Comparison of ENCODE assay signal across 8 cellular contexts in the genomic region with DNA sequence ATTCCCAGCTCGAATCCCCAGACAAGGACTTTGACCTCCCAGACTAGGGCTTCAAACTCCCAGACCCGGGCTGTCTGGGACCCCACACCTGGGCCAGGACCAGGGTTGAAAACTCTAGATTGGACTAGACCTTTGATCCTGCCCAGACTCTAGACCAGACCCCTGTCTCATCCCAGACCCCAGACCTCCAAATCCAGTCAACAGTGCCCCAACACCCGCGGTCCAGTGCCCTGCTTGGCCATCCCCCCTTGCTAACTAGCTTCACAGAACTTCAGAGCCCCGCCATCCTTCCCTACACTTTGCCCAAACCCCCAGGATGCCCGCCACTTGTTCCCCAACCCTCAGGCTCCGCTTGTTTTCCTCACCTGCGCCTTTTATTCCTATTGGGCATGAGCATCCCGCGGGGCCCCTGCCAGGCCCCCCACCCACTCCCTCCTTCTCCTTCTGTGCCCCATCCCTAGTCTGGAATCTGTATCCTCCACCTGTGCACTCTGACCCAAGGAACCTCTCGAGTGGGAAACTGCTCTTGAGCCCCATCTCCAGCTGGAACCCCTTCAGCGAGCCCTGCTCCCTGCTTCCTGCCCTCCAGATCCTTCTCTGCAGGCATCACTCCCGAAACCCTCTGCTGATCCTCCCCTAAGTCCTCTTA. TPM values are rescaled to one million over a fixed set of nuclear protein-coding genes. Genes with fewer than 3 reads are reported as not detected.
DNase-seq lines count a peak whose midpoint lies in the region; ATAC-seq and TF ChIP-seq lines count a peak whose summit lies in the region.

No MANE protein-coding gene starts in this region.

- H3K9me3 Mint-ChIP-seq in activated CD8-positive, alpha-beta T cell treated with anti-CD3 and anti-CD28 coated beads for 36 hours = no peaks in the 10 kb centered on the region

- H3K4me1 ChIP-seq in iPS DF 6.9 (ENCODE audit: control insufficient read depth, insufficient read depth, low read length) (peaks cover 10% of the 10 kb centered on the region), spleen (peaks cover 38 to 64% (median 50%) of the 10 kb centered on the region in 6 donors)

- peaks cover 21% of the 10 kb centered on the region for H3K36me3 Mint-ChIP-seq in activated CD8-positive, alpha-beta T cell treated with anti-CD3 and anti-CD28 coated beads for 36 hours (ENCODE audit: low read depth)

- H3K4me3 Mint-ChIP-seq in activated CD8-positive, alpha-beta T cell treated with anti-CD3 and anti-CD28 coated beads for 36 hours = peak overlapping the region; percentile 91

- TF ChIP-seq POLR2A in spleen (IDR thresholded peaks at IDR 0.05) = peak in 1 of 3 donors; percentile 16

- peaks cover 38% of the 10 kb centered on the region for H3K4me1 Mint-ChIP-seq in activated CD8-positive, alpha-beta T cell treated with anti-CD3 and anti-CD28 coated beads for 36 hours (ENCODE audit: low read depth)

- H3K4me3 ChIP-seq in HFF-Myc (replicated peaks; ENCODE audit: low read depth, low read length) (peak overlapping the region; percentile 86), iPS DF 6.9 (ENCODE audit: low read length) (peak overlapping the region; percentile 92), spleen (peak overlapping the region; percentile 87 to 98 (median 92))

- H3K9me3 ChIP-seq in iPS DF 6.9 (ENCODE audit: control insufficient read depth, insufficient read depth, low read length) = no peaks in the 10 kb centered on the region
- H3K9me3 ChIP-seq in spleen = no peaks in the 10 kb centered on the region

- POLR2A ChIA-PET in activated CD8-positive, alpha-beta T cell treated with anti-CD3 and anti-CD28 coated beads for 36 hours (lab: Charles Lee) = interaction anchor here (0.7 to 4.2 kb wide), 7 partner anchors 9 to 105 kb away, joined by 3 to 29 read pairs (median 3); partner anchors contain the start of genes HYAL3 and NAA80

- ATAC-seq in activated CD8-positive, alpha-beta T cell treated with anti-CD3 and anti-CD28 coated beads for 36 hours = no peak
- ATAC-seq in HG03095 (IDR thresholded peaks at IDR 0.05; ENCODE audit: unreplicated experiment) (no peak), HG02571 (IDR thresholded peaks at IDR 0.05; ENCODE audit: unreplicated experiment) (no peak), HG03439 (IDR thresholded peaks at IDR 0.05; ENCODE audit: unreplicated experiment) (no peak)

- no peaks in the 10 kb centered on the region for H3K27me3 ChIP-seq in iPS DF 6.9 (ENCODE audit: control insufficient read depth, insufficient read depth, low read length)
- no peaks in the 10 kb centered on the region for H3K27me3 ChIP-seq in spleen (replicated peaks in 1 of 7)

- peak overlapping the region; percentile 95 for H3K27ac Mint-ChIP-seq in activated CD8-positive, alpha-beta T cell treated with anti-CD3 and anti-CD28 coated beads for 36 hours

- intact Hi-C loops in activated CD8-positive, alpha-beta T cell treated with anti-CD3 and anti-CD28 coated beads for 36 hours (cut with micrococcal nuclease) = no loop called here
- intact Hi-C loops in spleen (cut with DNase I; ENCODE audit: low total_unique reads) = loop anchor here (10.0 kb wide), 1 partner anchor 88 kb away; the partner anchor contains the start of genes HYAL2 and TUSC2

- WGBS in iPS DF 6.9 (ENCODE audit: insufficient coverage, insufficient read length) = no CpG with 5 or more reads among the region's 13 CpGs
- 0 to 1% (median 0%) methylated on average over 12 to 13 of the region's 13 CpGs for WGBS in spleen, 5 donors

- no peaks in the 10 kb centered on the region for H3K36me3 ChIP-seq in iPS DF 6.9 (ENCODE audit: control insufficient read depth, insufficient read depth, low read length)
- H3K36me3 ChIP-seq in spleen = peaks cover 0 to 33% (median 11%) of the 10 kb centered on the region in 6 donors

- DNase-seq in HFF-Myc (ENCODE audit: extremely low read depth, low read depth) = no peak
- DNase-seq in activated CD8-positive, alpha-beta T cell treated with anti-CD3 and anti-CD28 coated beads for 36 hours = peak; percentile 16
- no peak for DNase-seq in iPS DF 6.9 (ENCODE audit: low read depth, low spot score)
- no peak for DNase-seq in spleen
- no peak for DNase-seq in GDM1 (lab: John Stamatoyannopoulos, UW)

- H3K27me3 Mint-ChIP-seq in activated CD8-positive, alpha-beta T cell treated with anti-CD3 and anti-CD28 coated beads for 36 hours = no peaks in the 10 kb centered on the region

- TF ChIP-seq CTCF in HFF-Myc (IDR thresholded peaks at IDR 0.05; ENCODE audit: low read depth, low read length, missing control alignments) = no peak
- TF ChIP-seq CTCF in activated CD8-positive, alpha-beta T cell treated with anti-CD3 and anti-CD28 coated beads for 36 hours (IDR thresholded peaks at IDR 0.05) = no peak
- TF ChIP-seq CTCF in spleen (IDR thresholded peaks at IDR 0.05 in 8 of 11, conservative IDR thresholded peaks at IDR 0.05 in 3 of 11) = no peak

- no peak overlapping the region for H3K27ac ChIP-seq in iPS DF 6.9 (ENCODE audit: low read length)
- peak overlapping the region; percentile 94 to 99 (median 96) for H3K27ac ChIP-seq in spleen

- CTCF ChIA-PET in activated CD8-positive, alpha-beta T cell treated with anti-CD3 and anti-CD28 coated beads for 36 hours (lab: Charles Lee) = interaction anchor here (1.5 to 14.8 kb wide), 5 partner anchors 7 to 30 kb away, joined by 3 to 239 read pairs (median 7); no protein-coding TSS in a partner anchor

RNA-seq across cellular contexts. Expression of gene GNAI2, which starts 0.6 kb away (rescaled TPM):
- 100 to 1,000 TPM; 238 to 242 TPM for total RNA-seq in activated CD8-positive, alpha-beta T cell treated with anti-CD3 and anti-CD28 coated beads for 36 hours
- 100 to 1,000 TPM; 276 to 466 (median 385) TPM for total RNA-seq in spleen
- polyA plus RNA-seq in spleen = 100 to 1,000 TPM; 147 to 232 (median 170) TPM

RNA-seq across cellular contexts. Expression of gene SLC38A3, which starts 31.5 kb away (rescaled TPM):
- total RNA-seq in activated CD8-positive, alpha-beta T cell treated with anti-CD3 and anti-CD28 coated beads for 36 hours = under 1 TPM in 1 of 2 experiments, not detected in 1; 0.22 TPM
- not detected for total RNA-seq in spleen
- polyA plus RNA-seq in spleen = under 1 TPM in 2 of 3 donors, not detected in 1; 0.02 to 0.07 TPM

RNA-seq across cellular contexts. Expression of gene SEMA3B, which starts 32.3 kb away (rescaled TPM):
- 1 to 10 TPM; 1.6 to 2.3 TPM for total RNA-seq in activated CD8-positive, alpha-beta T cell treated with anti-CD3 and anti-CD28 coated beads for 36 hours
- total RNA-seq in spleen = 10 to 100 TPM in 1 of 7 donors, 1 to 10 TPM in 6; 2.2 to 13.9 (median 4.5) TPM
- polyA plus RNA-seq in spleen = 10 to 100 TPM in 1 of 3 donors, 1 to 10 TPM in 2; 2.7 to 14.5 (median 3.4) TPM

RNA-seq across cellular contexts. Expression of gene LSMEM2, which starts 42.3 kb away (rescaled TPM):
- total RNA-seq in activated CD8-positive, alpha-beta T cell treated with anti-CD3 and anti-CD28 coated beads for 36 hours = not detected
- total RNA-seq in spleen = under 1 TPM in 1 of 7 donors, not detected in 6; 0.46 TPM
- under 1 TPM; 0.06 to 0.29 (median 0.20) TPM for polyA plus RNA-seq in spleen

RNA-seq across cellular contexts. Expression of gene GNAT1, which starts 45.2 kb away (rescaled TPM):
- under 1 TPM; 0.11 to 0.23 TPM for total RNA-seq in activated CD8-positive, alpha-beta T cell treated with anti-CD3 and anti-CD28 coated beads for 36 hours
- total RNA-seq in spleen = under 1 TPM in 2 of 7 donors, not detected in 5; 0.18 to 0.44 TPM
- under 1 TPM in 1 of 3 donors, not detected in 2; 0.05 TPM for polyA plus RNA-seq in spleen
